1 cellular context compared by ENCODE assay signal in genomic region chr7:47253650-47254080, GRCh38.
TF ChIP-seq lines count a peak whose summit lies in the region.

No MANE protein-coding gene starts in this region.

TF ChIP-seq in GM23338, 12 proteins besides CTCF, POLR2A, EP300 and RAD21 (continued from another document):
- TF ChIP-seq ZNF462 (CRISPR knock-in tag; IDR thresholded peaks at IDR 0.05) (no peak), JUNB (IDR thresholded peaks at IDR 0.05; ENCODE audit: unreplicated experiment) (no peak), POLR2AphosphoS5 (IDR thresholded peaks at IDR 0.05; ENCODE audit: low read depth) (no peak)
TF ChIP-seq in GM23338: peak in this region for 0.
